ENCODE assay signal across 18 cellular contexts in genomic region chr3:15256861-15257341, GRCh38. TPM values are rescaled to one million over a fixed set of nuclear protein-coding genes. Genes with fewer than 3 reads are reported as not detected.
DNase-seq lines count a peak whose midpoint lies in the region; ATAC-seq and TF ChIP-seq lines count a peak whose summit lies in the region.
"Had no signal": no experiment of that assay in that cellular context is flagged by ENCODE, and none has a peak within 500 bp of the region (broad histone marks: within the 10 kb centered on the region; RNA-seq: fewer than 3 reads in every experiment).

No MANE protein-coding gene starts in this region.

- TF ChIP-seq CTCF in CD14-positive monocyte (IDR thresholded peaks at IDR 0.05) (no peak), osteoblast (IDR thresholded peaks at IDR 0.05; ENCODE audit: extremely low read depth, low read depth, low read length) (no peak), gastroesophageal sphincter (IDR thresholded peaks at IDR 0.05) (no peak)

- H3K36me3 Mint-ChIP-seq in CD14-positive monocyte (peaks cover 89 to 94% of the 10 kb centered on the region in 2 donors), T-cell (peaks cover 45% of the 10 kb centered on the region)

- peaks cover 0 to 7% (median 0%) of the 10 kb centered on the region in 3 donors for H3K27me3 Mint-ChIP-seq in CD14-positive monocyte (ENCODE audit: low read depth in 3 of 3)
- no peaks in the 10 kb centered on the region for H3K27me3 Mint-ChIP-seq in T-cell

- ATAC-seq in T-cell (replicated peaks in 1 of 4), result peak in 2 of 4 experiments; percentile 23 to 27
- peak; percentile 40 to 75 for ATAC-seq in left cardiac atrium
- no peak for ATAC-seq in gastroesophageal sphincter
- no peak for ATAC-seq in GM21786 (IDR thresholded peaks at IDR 0.05; ENCODE audit: unreplicated experiment)
- ATAC-seq: esophagus mucosa, PC-3, WTC11 had no signal

- TF ChIP-seq EP300 in gastroesophageal sphincter (IDR thresholded peaks at IDR 0.05), result no peak

- no peaks in the 10 kb centered on the region for H3K9me3 Mint-ChIP-seq in CD14-positive monocyte
- H3K9me3 Mint-ChIP-seq in T-cell, result no peaks in the 10 kb centered on the region
- H3K9me3 Mint-ChIP-seq: WTC11 had no signal

- no peak for DNase-seq in CD14-positive monocyte (ENCODE audit: low spot score)
- DNase-seq in T-cell, result no peak
- no peak for DNase-seq in left cardiac atrium
- DNase-seq in osteoblast (ENCODE audit: insufficient read length, low spot score, missing footprints), result peak; percentile 29
- DNase-seq in stimulated activated CD4-positive, alpha-beta T cell treated with anti-CD3 and anti-CD28 coated beads, Interleukin-4, amount 100 ng/mL, for 1 hour, result no peak
- no peak for DNase-seq in NCI-H2171 treated with DMSO at 0.1 percent for 48 hours (lab: John Stamatoyannopoulos, UW)
- DNase-seq: activated CD8-positive, alpha-beta memory T cell treated with anti-CD3 and anti-CD28 coated beads, Interleukin-2, amount 50 U/mL, for 4 hours; adrenal gland; KG1; kidney glomerular epithelial cell; NCI-H1417; NCI-H510A treated with DMSO at 0.1 percent for 48 hours; PC-3; stimulated activated naive CD4-positive, alpha-beta T cell had no signal

- H3K4me1 ChIP-seq in osteoblast (ENCODE audit: insufficient read depth, low read length), result no peaks in the 10 kb centered on the region
- no peaks in the 10 kb centered on the region for H3K4me1 ChIP-seq in gastroesophageal sphincter

- peaks cover 5% of the 10 kb centered on the region for H3K79me2 ChIP-seq in osteoblast (ENCODE audit: insufficient read depth, low read length)

- H3K4me3 ChIP-seq in osteoblast (ENCODE audit: insufficient read depth, low read length) (no peak overlapping the region), gastroesophageal sphincter (no peak overlapping the region)
- H3K4me3 ChIP-seq: adrenal gland had no signal

- POLR2A ChIA-PET in T-cell (lab: Charles Lee), result interaction anchor here in 1 of 2 donors (0.5 kb wide), 1 partner anchor 311 kb away, joined by 3 read pairs; no protein-coding TSS in a partner anchor

- H3K27me3 ChIP-seq in osteoblast (ENCODE audit: insufficient read depth, low read length) (no peaks in the 10 kb centered on the region), gastroesophageal sphincter (no peaks in the 10 kb centered on the region)
- H3K27me3 ChIP-seq: adrenal gland had no signal

- H3K27ac Mint-ChIP-seq in CD14-positive monocyte (peak overlapping the region in 5 of 7 donors; percentile 35 to 81 (median 54)), T-cell (peak overlapping the region; percentile 34 to 44)
- H3K27ac Mint-ChIP-seq: WTC11 had no signal

- H4K20me1 ChIP-seq in osteoblast (ENCODE audit: insufficient read depth, low read length), result no peaks in the 10 kb centered on the region

- H3K36me3 ChIP-seq in osteoblast (ENCODE audit: insufficient read depth, low read length) (peaks cover 92% of the 10 kb centered on the region), gastroesophageal sphincter (peaks cover 0 to 94% of the 10 kb centered on the region in 2 donors)

- H3K4me3 Mint-ChIP-seq in CD14-positive monocyte, result no peak overlapping the region
- no peak overlapping the region for H3K4me3 Mint-ChIP-seq in T-cell
- H3K4me3 Mint-ChIP-seq: WTC11 had no signal

- peak overlapping the region; percentile 2 for H3K27ac ChIP-seq in osteoblast (ENCODE audit: low read depth, low read length)
- H3K27ac ChIP-seq in gastroesophageal sphincter, result peak overlapping the region in 2 of 4 donors; percentile 27 to 29

- H3K4me2 ChIP-seq in osteoblast (ENCODE audit: insufficient read depth, low read length), result no peak overlapping the region

- H2AFZ ChIP-seq in osteoblast (ENCODE audit: low read length), result no peak overlapping the region

- WGBS in gastroesophageal sphincter (ENCODE audit: low coverage in 1 of 2), 2 donors, result 100% methylated on average over 1 of the region's 8 CpGs; no CpG with 5 or more reads in 1 of the 2 donors

- intact Hi-C loops in CD14-positive monocyte (cut with micrococcal nuclease) (no loop called here), left cardiac atrium (cut with DNase I) (no loop called here)

- H3K9me3 ChIP-seq in osteoblast (ENCODE audit: low read depth, low read length) (no peaks in the 10 kb centered on the region), gastroesophageal sphincter (no peaks in the 10 kb centered on the region)
- H3K9me3 ChIP-seq: adrenal gland had no signal

- TF ChIP-seq POLR2A in gastroesophageal sphincter (IDR thresholded peaks at IDR 0.05), result no peak

- CTCF ChIA-PET in T-cell (lab: Charles Lee), result interaction anchor here in 1 of 2 donors (1.5 to 2.1 kb wide), 2 partner anchors 11 to 148 kb away, joined by 3 to 6 read pairs; no protein-coding TSS in a partner anchor

- H3K4me1 Mint-ChIP-seq in CD14-positive monocyte (no peaks in the 10 kb centered on the region), T-cell (peaks cover 4 to 19% (median 12%) of the 10 kb centered on the region in 3 donors)
- H3K4me1 Mint-ChIP-seq: WTC11 had no signal

RNA-seq across cellular contexts. Expression of gene CAPN7, which starts 50.9 kb away (rescaled TPM):
- polyA plus RNA-seq in CD14-positive monocyte, result 10 to 100 TPM; 11.7 to 14.7 TPM
- total RNA-seq in T-cell (10 to 100 TPM; 62.2 to 82.5 (median 74.6) TPM), left cardiac atrium (10 to 100 TPM; 28.4 to 28.9 TPM), osteoblast (45.2 and 65.4 TPM in 2 replicates), gastroesophageal sphincter (10 to 100 TPM; 37.5 to 88.4 (median 59.5) TPM)

Comparison
In these comparisons a context has a peak if more than half of its experiments do, and no peak if none do; other contexts are left out.
1. ATAC-seq: peak in left cardiac atrium (2 of 2); none in gastroesophageal sphincter (single experiment) and GM21786 (single experiment).